Comparison of ENCODE assay signal across 10 cellular contexts in genomic region chr20:44074252-44075151, GRCh38.
DNase-seq lines count a peak whose midpoint lies in the region; ATAC-seq and TF ChIP-seq lines count a peak whose summit lies in the region.
"Had no signal": no experiment of that assay in that cellular context is flagged by ENCODE, and none has a peak within 500 bp of the region (broad histone marks: within the 10 kb centered on the region; RNA-seq: fewer than 3 reads in every experiment).

No MANE protein-coding gene starts in this region.

- H3K4me1 Mint-ChIP-seq in T-cell (peaks cover 69 to 82% (median 72%) of the 10 kb centered on the region in 3 donors), Calu3 (ENCODE audit: low read depth, unreplicated experiment) (no peaks in the 10 kb centered on the region)

- H3K9me3 Mint-ChIP-seq in activated naive CD4-positive, alpha-beta T cell treated with anti-CD3 and anti-CD28 coated beads, Interleukin-2, amount 50 U/mL, for 72 hours, result no peaks in the 10 kb centered on the region
- H3K9me3 Mint-ChIP-seq in T-cell (no peaks in the 10 kb centered on the region), Calu3 (ENCODE audit: low read depth, unreplicated experiment) (no peaks in the 10 kb centered on the region)

- ATAC-seq in activated naive CD4-positive, alpha-beta T cell treated with anti-CD3 and anti-CD28 coated beads, Interleukin-2, amount 50 U/mL, for 72 hours, result peak in 1 of 2 donors; percentile 49
- ATAC-seq in T-cell (replicated peaks in 1 of 4) (no peak), Right ventricle myocardium superior (ENCODE audit: poor library complexity) (peak; percentile 93), HG03432 (IDR thresholded peaks at IDR 0.05; ENCODE audit: unreplicated experiment) (no peak), GM21390 (IDR thresholded peaks at IDR 0.05; ENCODE audit: unreplicated experiment) (no peak)

- peak overlapping the region; percentile 37 to 64 for H3K27ac Mint-ChIP-seq in activated naive CD4-positive, alpha-beta T cell treated with anti-CD3 and anti-CD28 coated beads, Interleukin-2, amount 50 U/mL, for 72 hours
- peak overlapping the region; percentile 26 to 82 for H3K27ac Mint-ChIP-seq in T-cell
- no peak overlapping the region for H3K27ac Mint-ChIP-seq in Calu3 (ENCODE audit: unreplicated experiment)

- POLR2A ChIA-PET in T-cell (lab: Charles Lee), result interaction anchor here in 1 of 2 donors (0.6 kb wide), 1 partner anchor 897 kb away, joined by 3 read pairs; no protein-coding TSS in a partner anchor

- no TSS peak for BruUV-seq in Calu3 (replicated peaks; lab: Mats Ljungman, UMichigan)

- H3K27me3 Mint-ChIP-seq in T-cell (peaks cover 0 to 2% of the 10 kb centered on the region in 2 donors), Calu3 (ENCODE audit: unreplicated experiment) (peaks cover 86% of the 10 kb centered on the region)

- DNase-seq in activated naive CD4-positive, alpha-beta T cell treated with anti-CD3 and anti-CD28 coated beads, Interleukin-2, amount 50 U/mL, for 72 hours (ENCODE audit: low spot score in 2 of 2), result peak in 1 of 2 donors; percentile 53
- DNase-seq in activated naive CD4-positive, alpha-beta T cell (lab: John Stamatoyannopoulos, UW), result no peak
- DNase-seq in T-cell (peak in 1 of 34 experiments; percentile 5), Right ventricle myocardium superior (peak; percentile 85), ureter (ENCODE audit: low spot score) (peak; percentile 35), Calu3 (no peak)
- DNase-seq: small intestine, transverse colon had no signal

- peak overlapping the region in 1 of 3 donors; percentile 81 for H3K4me3 Mint-ChIP-seq in T-cell
- no peak overlapping the region for H3K4me3 Mint-ChIP-seq in Calu3 (ENCODE audit: low read depth, unreplicated experiment)

- no peak for TF ChIP-seq CTCF in Calu3 (IDR thresholded peaks at IDR 0.05; ENCODE audit: unreplicated experiment)

- H3K36me3 Mint-ChIP-seq in activated naive CD4-positive, alpha-beta T cell treated with anti-CD3 and anti-CD28 coated beads, Interleukin-2, amount 50 U/mL, for 72 hours, result no peaks in the 10 kb centered on the region
- H3K36me3 Mint-ChIP-seq in T-cell (no peaks in the 10 kb centered on the region), Calu3 (ENCODE audit: insufficient read depth, unreplicated experiment) (no peaks in the 10 kb centered on the region)

- CTCF ChIA-PET in T-cell (lab: Charles Lee) (interaction anchor here (0.5 to 0.6 kb wide), 2 partner anchors 292 to 540 kb away, joined by 3 read pairs; no protein-coding TSS in a partner anchor), Calu3 (lab: Charles Lee) (interaction anchor here (1.0 kb wide), 1 partner anchor 15 kb away, joined by 3 read pairs; no protein-coding TSS in a partner anchor)

- intact Hi-C loops in Right ventricle myocardium superior (cut with DNase I) (loop anchor here (5.0 kb wide), 1 partner anchor 327 kb away; no protein-coding TSS in a partner anchor), Calu3 (cut with micrococcal nuclease; ENCODE audit: unreplicated experiment) (no loop called here)

Comparison
In these comparisons a context has a peak if more than half of its experiments do, and no peak if none do; other contexts are left out.
1. DNase-seq: peak in Right ventricle myocardium superior (single experiment) and ureter (single experiment); none in activated naive CD4-positive, alpha-beta T cell (0 of 4) and Calu3 (single experiment).